In the genomic region with DNA sequence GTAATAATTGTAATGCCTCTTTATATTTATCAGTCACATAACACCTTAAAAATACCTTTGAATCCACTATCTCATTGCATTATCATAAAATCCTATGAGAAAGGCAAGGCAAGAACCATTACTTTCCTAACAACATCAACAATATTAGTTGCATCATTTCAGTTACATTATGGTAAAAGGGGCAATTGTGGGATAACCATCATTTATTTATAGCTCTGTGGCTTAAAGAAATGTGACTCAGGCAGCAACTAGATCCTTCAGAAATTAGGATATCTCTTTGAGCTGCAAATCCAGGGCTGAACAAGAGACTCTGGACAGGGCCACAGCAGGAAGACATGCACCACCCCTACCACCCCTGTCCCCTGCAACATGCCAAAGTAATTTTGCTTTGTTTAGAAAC, we compare ENCODE assay signal across 1 cellular context.
A peak's percentile ranks its signal among the peaks of the same experiment; 100 is the strongest.
TF ChIP-seq lines count a peak whose summit lies in the region.

No MANE protein-coding gene starts in this region.

TF ChIP-seq in SK-N-SH, 30 proteins besides CTCF, POLR2A, EP300 and RAD21 (continued from another document):
- TF ChIP-seq, protein P1, sequence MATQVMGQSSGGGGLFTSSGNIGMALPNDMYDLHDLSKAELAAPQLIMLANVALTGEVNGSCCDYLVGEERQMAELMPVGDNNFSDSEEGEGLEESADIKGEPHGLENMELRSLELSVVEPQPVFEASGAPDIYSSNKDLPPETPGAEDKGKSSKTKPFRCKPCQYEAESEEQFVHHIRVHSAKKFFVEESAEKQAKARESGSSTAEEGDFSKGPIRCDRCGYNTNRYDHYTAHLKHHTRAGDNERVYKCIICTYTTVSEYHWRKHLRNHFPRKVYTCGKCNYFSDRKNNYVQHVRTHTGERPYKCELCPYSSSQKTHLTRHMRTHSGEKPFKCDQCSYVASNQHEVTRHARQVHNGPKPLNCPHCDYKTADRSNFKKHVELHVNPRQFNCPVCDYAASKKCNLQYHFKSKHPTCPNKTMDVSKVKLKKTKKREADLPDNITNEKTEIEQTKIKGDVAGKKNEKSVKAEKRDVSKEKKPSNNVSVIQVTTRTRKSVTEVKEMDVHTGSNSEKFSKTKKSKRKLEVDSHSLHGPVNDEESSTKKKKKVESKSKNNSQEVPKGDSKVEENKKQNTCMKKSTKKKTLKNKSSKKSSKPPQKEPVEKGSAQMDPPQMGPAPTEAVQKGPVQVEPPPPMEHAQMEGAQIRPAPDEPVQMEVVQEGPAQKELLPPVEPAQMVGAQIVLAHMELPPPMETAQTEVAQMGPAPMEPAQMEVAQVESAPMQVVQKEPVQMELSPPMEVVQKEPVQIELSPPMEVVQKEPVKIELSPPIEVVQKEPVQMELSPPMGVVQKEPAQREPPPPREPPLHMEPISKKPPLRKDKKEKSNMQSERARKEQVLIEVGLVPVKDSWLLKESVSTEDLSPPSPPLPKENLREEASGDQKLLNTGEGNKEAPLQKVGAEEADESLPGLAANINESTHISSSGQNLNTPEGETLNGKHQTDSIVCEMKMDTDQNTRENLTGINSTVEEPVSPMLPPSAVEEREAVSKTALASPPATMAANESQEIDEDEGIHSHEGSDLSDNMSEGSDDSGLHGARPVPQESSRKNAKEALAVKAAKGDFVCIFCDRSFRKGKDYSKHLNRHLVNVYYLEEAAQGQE (IDR thresholded peaks at IDR 0.05; ENCODE audit: low read depth, low read length): peak; percentile 33; the same call in 1 of the 2 replicates
- TF ChIP-seq USF1 (IDR thresholded peaks at IDR 0.05; ENCODE audit: borderline replicate concordance, low read depth) (no peak), ELF1 (IDR thresholded peaks at IDR 0.05) (no peak), MXI1 (IDR thresholded peaks at IDR 0.05; ENCODE audit: low read depth, low read length) (no peak)
